Comparison of ENCODE assay signal across 22 cellular contexts in the genomic region with DNA sequence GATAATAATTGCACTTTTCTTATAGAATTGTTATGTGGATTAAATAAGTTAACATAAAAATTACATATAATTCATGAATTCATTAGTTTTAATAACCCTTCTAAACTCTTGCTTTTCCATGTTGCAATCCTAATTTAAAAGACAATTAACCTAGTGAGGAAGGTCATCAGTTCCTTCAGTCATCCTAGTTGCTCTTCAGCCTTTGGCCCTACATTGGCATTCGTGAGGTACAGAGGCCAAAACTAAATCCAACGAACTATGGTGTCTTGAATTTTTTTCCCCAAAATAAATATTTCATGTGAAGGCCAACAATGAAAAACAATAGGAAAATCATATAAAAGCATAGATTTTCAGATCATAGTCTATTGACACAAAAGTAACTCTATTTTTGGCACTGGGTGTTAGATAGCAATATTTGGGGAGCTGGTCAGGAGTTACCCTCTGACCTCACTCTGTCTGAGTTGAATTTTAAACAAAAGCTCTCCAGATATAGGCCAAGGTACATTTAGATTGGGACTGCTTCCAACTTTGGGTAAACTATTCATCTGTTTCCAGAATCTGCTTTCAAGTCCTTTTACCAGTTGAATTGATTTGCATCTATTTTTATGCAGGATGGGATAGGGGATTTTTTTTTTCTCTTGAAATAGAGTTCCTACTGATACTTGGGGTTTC.
"Had no signal": no experiment of that assay in that cellular context is flagged by ENCODE, and none has a peak within 500 bp of the region (broad histone marks: within the 10 kb centered on the region; RNA-seq: fewer than 3 reads in every experiment).

No MANE protein-coding gene starts in this region.

- DNase-seq: colonic mucosa; cortex of kidney; effector CD8-positive, alpha-beta T cell; effector memory CD8-positive, alpha-beta T cell; endodermal cell; erythroblast; esophagus squamous epithelium; foreskin fibroblast; foreskin melanocyte; gastrocnemius medialis; glutamatergic neuron; head of caudate nucleus; heart right ventricle; hippocampal formation; left cardiac atrium; left ventricle myocardium inferior; lower lobe of right lung; mesenchymal stem cell; mucosa of descending colon; naive B cell; naive thymus-derived CD8-positive, alpha-beta T cell had no signal

- ATAC-seq: effector memory CD8-positive, alpha-beta T cell; esophagus mucosa; gastrocnemius medialis; heart right ventricle; left cardiac atrium; lower lobe of right lung; mucosa of descending colon; naive thymus-derived CD8-positive, alpha-beta T cell had no signal
